1 cellular context compared by ENCODE assay signal in genomic region chr12:48037267-48037915, GRCh38.
TF ChIP-seq lines count a peak whose summit lies in the region.

No MANE protein-coding gene starts in this region.

TF ChIP-seq in K562, 482 proteins besides CTCF, POLR2A, EP300 and RAD21:
- TF ChIP-seq PHF20 (IDR thresholded peaks at IDR 0.05; ENCODE audit: partially characterized antibody) (no peak), ZNF224 (CRISPR knock-in tag; IDR thresholded peaks at IDR 0.05) (no peak), SMC3 (conservative IDR thresholded peaks at IDR 0.05; ENCODE audit: insufficient read depth, low read depth, low read length) (no peak), HOMEZ (CRISPR knock-in tag; IDR thresholded peaks at IDR 0.05) (no peak), ZEB2 (IDR thresholded peaks at IDR 0.05) (no peak), SAFB (IDR thresholded peaks at IDR 0.05; ENCODE audit: borderline replicate concordance, low read depth, low read length) (no peak), ZBTB7A (IDR thresholded peaks at IDR 0.05; ENCODE audit: borderline replicate concordance, control insufficient read depth, low read depth, low read length) (no peak), ZNF696 (CRISPR knock-in tag; conservative IDR thresholded peaks at IDR 0.05) (no peak), ZNF197 (CRISPR knock-in tag; IDR thresholded peaks at IDR 0.05; ENCODE audit: low read depth) (no peak)
